Comparison of ENCODE assay signal across 18 cellular contexts in the genomic region with DNA sequence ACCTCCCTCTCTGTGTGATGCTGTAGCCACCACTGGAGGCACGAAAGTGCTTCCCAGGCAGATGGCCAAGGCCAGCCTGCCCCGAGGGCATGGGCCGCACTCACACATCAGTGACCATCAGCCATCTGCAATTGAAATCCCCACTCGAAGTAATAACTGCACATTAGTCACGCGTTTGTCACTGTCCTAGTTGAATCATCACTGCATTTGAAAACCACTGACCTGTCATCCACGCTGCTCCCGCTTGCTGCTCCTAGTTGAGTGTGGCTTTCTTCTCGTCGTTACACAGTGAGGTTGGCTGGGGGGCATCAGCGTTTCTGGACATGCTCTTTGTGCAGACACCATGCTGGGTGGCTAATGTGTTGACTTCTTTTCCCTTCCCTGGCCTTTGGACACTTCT.
A peak's percentile ranks its signal among the peaks of the same experiment; 100 is the strongest.
DNase-seq lines count a peak whose midpoint lies in the region; ATAC-seq and TF ChIP-seq lines count a peak whose summit lies in the region.
"Had no signal": no experiment of that assay in that cellular context is flagged by ENCODE, and none has a peak within 500 bp of the region (broad histone marks: within the 10 kb centered on the region; RNA-seq: fewer than 3 reads in every experiment).

No MANE protein-coding gene starts in this region.

- POLR2A ChIA-PET in HEK293 (lab: Yijun Ruan, JAX) (no interaction called here), T-cell (lab: Charles Lee) (no interaction called here)

- H3K9ac ChIP-seq in neural cell (ENCODE audit: low read length), result no peak overlapping the region

- no peaks in the 10 kb centered on the region for H4K20me1 ChIP-seq in neural cell (ENCODE audit: insufficient read depth)

- no peak overlapping the region for H2AFZ ChIP-seq in neural cell (ENCODE audit: low read depth, low read length)

- H3K27ac Mint-ChIP-seq in T-helper 17 cell (peak overlapping the region; percentile 47), T-cell (no peak overlapping the region)
- H3K27ac Mint-ChIP-seq: activated B cell treated with CpG ODN at 0.5 μM for 24 hours; activated naive CD8-positive, alpha-beta T cell treated with anti-CD3 and anti-CD28 coated beads for 36 hours had no signal

- TF ChIP-seq CTCF in HEK293 (tag by site-specific recombination; IDR thresholded peaks at IDR 0.05) (no peak), neural cell (IDR thresholded peaks at IDR 0.05; ENCODE audit: poor library complexity, severe bottlenecking) (no peak)

- DNase-seq in AG08395 (ENCODE audit: low spot score) (peak; percentile 54), T-helper 17 cell (no peak), LoVo (ENCODE audit: low spot score) (no peak), substantia nigra (lab: John Stamatoyannopoulos, UW) (no peak), T-cell (no peak)
- DNase-seq in stimulated activated CD4-positive, alpha-beta T cell treated with anti-CD3 and anti-CD28 coated beads, Interleukin-2, amount 100 ng/mL, for 24 hours, result no peak
- DNase-seq: activated B cell treated with CpG ODN at 0.5 μM for 24 hours; activated CD8-positive, alpha-beta memory T cell treated with anti-CD3 and anti-CD28 coated beads, Interleukin-2, amount 50 U/mL, for 4 hours; activated naive CD8-positive, alpha-beta T cell treated with anti-CD3 and anti-CD28 coated beads for 36 hours; IMR-90; lower lobe of right lung; naive thymus-derived CD4-positive, alpha-beta T cell; NCI-H1105 treated with DMSO at 0.1 percent for 48 hours; right cardiac atrium; stimulated activated CD4-positive, alpha-beta T cell treated with anti-CD3 and anti-CD28 coated beads, Interleukin-2, amount 100 ng/mL, for 48 hours; tibial artery had no signal

- ATAC-seq in T-helper 17 cell, result no peak
- ATAC-seq in T-cell (replicated peaks in 1 of 4), result no peak
- ATAC-seq: naive thymus-derived CD4-positive, alpha-beta T cell had no signal

- H3K4me3 ChIP-seq in HEK293 (ENCODE audit: low read depth, low read length) (no peak overlapping the region), neural cell (ENCODE audit: low read length) (no peak overlapping the region)
- H3K4me3 ChIP-seq: lower lobe of right lung, tibial artery had no signal

- CTCF ChIA-PET in HEK293 (lab: Yijun Ruan, JAX), result interaction anchor here (5.3 kb wide), 1 partner anchor 25 kb away, joined by 70 read pairs; no protein-coding TSS in a partner anchor
- CTCF ChIA-PET in T-cell (lab: Charles Lee), result interaction anchor here in 1 of 2 donors (0.6 kb wide), 1 partner anchor 129 kb away, joined by 3 read pairs; no protein-coding TSS in a partner anchor

- H3K4me3 Mint-ChIP-seq in T-helper 17 cell, result no peak overlapping the region
- no peak overlapping the region for H3K4me3 Mint-ChIP-seq in T-cell
- H3K4me3 Mint-ChIP-seq: activated B cell treated with CpG ODN at 0.5 μM for 24 hours; activated naive CD8-positive, alpha-beta T cell treated with anti-CD3 and anti-CD28 coated beads for 36 hours; naive thymus-derived CD4-positive, alpha-beta T cell had no signal

- H3K4me2 ChIP-seq in neural cell (ENCODE audit: low read length), result no peak overlapping the region

- H3K9me3 Mint-ChIP-seq in T-cell, result no peaks in the 10 kb centered on the region
- H3K9me3 Mint-ChIP-seq: activated B cell treated with CpG ODN at 0.5 μM for 24 hours; activated naive CD8-positive, alpha-beta T cell treated with anti-CD3 and anti-CD28 coated beads for 36 hours had no signal

- H3K36me3 Mint-ChIP-seq in T-helper 17 cell (ENCODE audit: low read depth), result no peaks in the 10 kb centered on the region
- no peaks in the 10 kb centered on the region for H3K36me3 Mint-ChIP-seq in T-cell
- H3K36me3 Mint-ChIP-seq: activated naive CD8-positive, alpha-beta T cell treated with anti-CD3 and anti-CD28 coated beads for 36 hours; naive thymus-derived CD4-positive, alpha-beta T cell had no signal

- no peaks in the 10 kb centered on the region for H3K9me2 ChIP-seq in neural cell (ENCODE audit: insufficient read depth, low read length)

- no peaks in the 10 kb centered on the region for H3K79me2 ChIP-seq in neural cell (replicated peaks; ENCODE audit: insufficient read depth, low read length)

- no peaks in the 10 kb centered on the region for H3K4me1 ChIP-seq in HEK293 (ENCODE audit: control insufficient read depth, insufficient read depth, low read length)

- H3K9me3 ChIP-seq in HEK293 (ENCODE audit: control insufficient read depth, insufficient read depth, low read depth, low read length) (no peaks in the 10 kb centered on the region), T-helper 17 cell (ENCODE audit: control insufficient read depth, low read length, poor library complexity, severe bottlenecking) (no peaks in the 10 kb centered on the region), neural cell (ENCODE audit: low read length) (no peaks in the 10 kb centered on the region)
- H3K9me3 ChIP-seq: lower lobe of right lung, tibial artery had no signal

- H3K36me3 ChIP-seq in HEK293 (ENCODE audit: control insufficient read depth in 2 of 2, insufficient read depth in 1 of 2, low read length in 2 of 2) (no peaks in the 10 kb centered on the region), neural cell (ENCODE audit: insufficient read depth, low read length) (no peaks in the 10 kb centered on the region)
- H3K36me3 ChIP-seq: tibial artery had no signal

- H3K27me3 Mint-ChIP-seq in T-helper 17 cell, result no peaks in the 10 kb centered on the region
- H3K27me3 Mint-ChIP-seq in T-cell, result no peaks in the 10 kb centered on the region
- H3K27me3 Mint-ChIP-seq: activated naive CD8-positive, alpha-beta T cell treated with anti-CD3 and anti-CD28 coated beads for 36 hours; naive thymus-derived CD4-positive, alpha-beta T cell had no signal

- no peak for TF ChIP-seq EP300 in neural cell (conservative IDR thresholded peaks at IDR 0.05; ENCODE audit: poor library complexity, severe bottlenecking)

- H3K4me1 Mint-ChIP-seq in T-helper 17 cell, result peaks cover 5% of the 10 kb centered on the region
- peaks cover 0 to 6% (median 2%) of the 10 kb centered on the region in 3 donors for H3K4me1 Mint-ChIP-seq in T-cell
- H3K4me1 Mint-ChIP-seq: activated B cell treated with CpG ODN at 0.5 μM for 24 hours; activated naive CD8-positive, alpha-beta T cell treated with anti-CD3 and anti-CD28 coated beads for 36 hours had no signal

- no peak for TF ChIP-seq RAD21 in neural cell (conservative IDR thresholded peaks at IDR 0.05)

- H3K27me3 ChIP-seq in neural cell (ENCODE audit: insufficient read depth, low read depth, low read length), result no peaks in the 10 kb centered on the region
- H3K27me3 ChIP-seq: tibial artery had no signal

- no peaks in the 10 kb centered on the region for H3F3A ChIP-seq in neural cell (ENCODE audit: insufficient read depth, low read length, poor library complexity, severe bottlenecking)

- H3K27ac ChIP-seq in HEK293 (ENCODE audit: extremely low read depth, low read depth, low read length) (no peak overlapping the region), neural cell (ENCODE audit: low read length) (no peak overlapping the region), substantia nigra (ENCODE audit: low read depth, low read length, poor library complexity, severe bottlenecking) (no peak overlapping the region)
- H3K27ac ChIP-seq: lower lobe of right lung, tibial artery had no signal

TF ChIP-seq in HEK293, 187 proteins besides CTCF, POLR2A, EP300 and RAD21 (continues in another document):
- TF ChIP-seq, protein P1, sequence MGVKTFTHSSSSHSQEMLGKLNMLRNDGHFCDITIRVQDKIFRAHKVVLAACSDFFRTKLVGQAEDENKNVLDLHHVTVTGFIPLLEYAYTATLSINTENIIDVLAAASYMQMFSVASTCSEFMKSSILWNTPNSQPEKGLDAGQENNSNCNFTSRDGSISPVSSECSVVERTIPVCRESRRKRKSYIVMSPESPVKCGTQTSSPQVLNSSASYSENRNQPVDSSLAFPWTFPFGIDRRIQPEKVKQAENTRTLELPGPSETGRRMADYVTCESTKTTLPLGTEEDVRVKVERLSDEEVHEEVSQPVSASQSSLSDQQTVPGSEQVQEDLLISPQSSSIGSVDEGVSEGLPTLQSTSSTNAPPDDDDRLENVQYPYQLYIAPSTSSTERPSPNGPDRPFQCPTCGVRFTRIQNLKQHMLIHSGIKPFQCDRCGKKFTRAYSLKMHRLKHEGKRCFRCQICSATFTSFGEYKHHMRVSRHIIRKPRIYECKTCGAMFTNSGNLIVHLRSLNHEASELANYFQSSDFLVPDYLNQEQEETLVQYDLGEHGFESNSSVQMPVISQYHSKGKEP (tag by site-specific recombination; IDR thresholded peaks at IDR 0.05), result no peak
- TF ChIP-seq ZNF561 (tag by site-specific recombination; IDR thresholded peaks at IDR 0.05; ENCODE audit: borderline replicate concordance), result no peak

TF ChIP-seq in neural cell, 6 proteins besides CTCF, POLR2A, EP300 and RAD21:
- TF ChIP-seq POLR2AphosphoS5 (IDR thresholded peaks at IDR 0.05), result peak; percentile 53
- no peak for TF ChIP-seq TAF1 (IDR thresholded peaks at IDR 0.05; ENCODE audit: low read depth)
